13 cellular contexts compared by ENCODE assay signal in the genomic region with DNA sequence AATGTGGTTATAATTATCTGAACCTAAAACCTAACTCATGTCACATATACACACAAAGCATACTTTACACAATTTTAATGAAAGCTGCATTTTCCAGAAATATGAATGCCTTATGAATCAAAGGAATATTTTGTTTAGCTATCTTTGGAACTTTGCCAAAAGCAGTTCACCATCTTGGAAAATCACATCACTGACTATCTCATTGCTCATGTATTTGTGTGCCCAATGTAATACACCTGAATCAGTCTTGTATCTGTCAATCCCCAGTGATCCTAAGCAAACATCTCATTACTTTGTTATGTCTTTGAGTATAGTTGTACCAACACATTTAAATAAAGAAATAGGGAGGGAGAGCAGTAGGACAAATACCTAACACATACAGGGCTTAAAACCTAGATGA. TPM values are rescaled to one million over a fixed set of nuclear protein-coding genes. Genes with fewer than 3 reads are reported as not detected.
DNase-seq lines count a peak whose midpoint lies in the region; ATAC-seq and TF ChIP-seq lines count a peak whose summit lies in the region.
"Had no signal": no experiment of that assay in that cellular context is flagged by ENCODE, and none has a peak within 500 bp of the region (broad histone marks: within the 10 kb centered on the region; RNA-seq: fewer than 3 reads in every experiment).

No MANE protein-coding gene starts in this region.

- H4K20me1 ChIP-seq in PC-9 (ENCODE audit: insufficient read depth), result no peaks in the 10 kb centered on the region

- H3K4me3 ChIP-seq in PC-9 (no peak overlapping the region), upper lobe of left lung (no peak overlapping the region), stomach (no peak overlapping the region)

- no TSS peak for BruUV-seq in PC-9 (replicated peaks; lab: Mats Ljungman, UMichigan)

- H3K4me2 ChIP-seq in PC-9, result peak overlapping the region; percentile 23

- H3K79me2 ChIP-seq in PC-9 (ENCODE audit: low read depth), result no peaks in the 10 kb centered on the region

- POLR2A ChIA-PET in PC-9 (lab: Charles Lee; ENCODE audit: unreplicated experiment) (interaction anchor here (0.7 kb wide), 1 partner anchor 48 kb away, joined by 5 read pairs; no protein-coding TSS in a partner anchor), HEK293T (lab: Yijun Ruan, JAX) (no interaction called here)

- H3K27me3 ChIP-seq in PC-9 (ENCODE audit: insufficient read depth, low read depth) (no peaks in the 10 kb centered on the region), upper lobe of left lung (no peaks in the 10 kb centered on the region), stomach (no peaks in the 10 kb centered on the region)
- H3K27me3 ChIP-seq: BE2C had no signal

- no peaks in the 10 kb centered on the region for H3K9me2 ChIP-seq in PC-9 (ENCODE audit: insufficient read depth)

- H3K9me3 ChIP-seq in PC-9 (ENCODE audit: insufficient read depth, low read depth) (no peaks in the 10 kb centered on the region), upper lobe of left lung (no peaks in the 10 kb centered on the region), stomach (no peaks in the 10 kb centered on the region)
- H3K9me3 ChIP-seq: BE2C had no signal

- CTCF ChIA-PET in PC-9 (lab: Charles Lee), result no interaction called here
- CTCF ChIA-PET in HEK293T (lab: Yijun Ruan, JAX), result no interaction called here

- TF ChIP-seq POLR2A in upper lobe of left lung (IDR thresholded peaks at IDR 0.05) (no peak), stomach (IDR thresholded peaks at IDR 0.05) (no peak)

- H3K36me3 ChIP-seq in PC-9 (ENCODE audit: low read depth) (no peaks in the 10 kb centered on the region), upper lobe of left lung (no peaks in the 10 kb centered on the region), stomach (no peaks in the 10 kb centered on the region)
- H3K36me3 ChIP-seq: BE2C had no signal

- no peak for TF ChIP-seq CTCF in PC-9 (conservative IDR thresholded peaks at IDR 0.05)
- no peak for TF ChIP-seq CTCF in upper lobe of left lung (IDR thresholded peaks at IDR 0.05)
- no peak for TF ChIP-seq CTCF in stomach (IDR thresholded peaks at IDR 0.05)

- ATAC-seq in esophagus mucosa (peak; percentile 62), upper lobe of left lung (ENCODE audit: low FRiP score in 2 of 2) (no peak)

- TF ChIP-seq EP300 in upper lobe of left lung (IDR thresholded peaks at IDR 0.05) (no peak), stomach (IDR thresholded peaks at IDR 0.05) (no peak)

- peak; percentile 16 for DNase-seq in EL
- peak; percentile 54 for DNase-seq in HCEC 1CT
- no peak for DNase-seq in PC-9
- DNase-seq in upper lobe of left lung, result no peak
- no peak for DNase-seq in HEK293T (ENCODE audit: extremely low spot score)
- DNase-seq in stomach, result no peak
- DNase-seq: BE2C; CD4-positive, alpha-beta memory T cell; DMS153; DND-41; GF-D8 had no signal

- H3K27ac ChIP-seq in PC-9, result no peak overlapping the region
- no peak overlapping the region for H3K27ac ChIP-seq in upper lobe of left lung
- no peak overlapping the region for H3K27ac ChIP-seq in stomach
- H3K27ac ChIP-seq: C4-2B had no signal

- intact Hi-C loops in PC-9 (cut with micrococcal nuclease; ENCODE audit: unreplicated experiment), result no loop called here
- intact Hi-C loops in stomach (cut with DNase I; ENCODE audit: low total_unique reads), result no loop called here

- peaks cover 21% of the 10 kb centered on the region for H3K4me1 ChIP-seq in PC-9 (replicated peaks; ENCODE audit: insufficient read depth)
- H3K4me1 ChIP-seq in upper lobe of left lung, result peaks cover 0 to 8% (median 2%) of the 10 kb centered on the region in 4 donors
- H3K4me1 ChIP-seq in stomach, result peaks cover 0 to 8% (median 4%) of the 10 kb centered on the region in 4 donors

- H2AFZ ChIP-seq in PC-9, result no peak overlapping the region

- peaks cover 9% of the 10 kb centered on the region; the same call in 1 of the 2 replicates for H3F3A ChIP-seq in PC-9 (ENCODE audit: insufficient read depth, low read depth)

TF ChIP-seq in HEK293T, 16 proteins besides CTCF, POLR2A, EP300 and RAD21:
- TF ChIP-seq FOXA1 (IDR thresholded peaks at IDR 0.05) (no peak), ELF4 (IDR thresholded peaks at IDR 0.05) (no peak), SP1 (IDR thresholded peaks at IDR 0.05) (no peak), NFRKB (IDR thresholded peaks at IDR 0.05) (no peak), HDGF (IDR thresholded peaks at IDR 0.05; ENCODE audit: borderline replicate concordance) (no peak), LEF1 (IDR thresholded peaks at IDR 0.05; ENCODE audit: borderline replicate concordance) (no peak), CTBP1 (IDR thresholded peaks at IDR 0.05; ENCODE audit: borderline replicate concordance) (no peak), ARNT (IDR thresholded peaks at IDR 0.05) (no peak)
TF ChIP-seq in HEK293T: peak in this region for 0.

RNA-seq across cellular contexts. Expression of a gene that starts 15.6 kb away (rescaled TPM):
- total RNA-seq in PC-9 (2021) (74.8 and 76.9 TPM in 2 replicates), esophagus mucosa (95.3 TPM), upper lobe of left lung (100 to 1,000 TPM in 4 of 6 donors, 10 to 100 TPM in 2; 79.6 to 352 (median 229) TPM), stomach (100 to 1,000 TPM in 3 of 5 donors, 10 to 100 TPM in 2; 15.9 to 154 (median 101) TPM)
- polyA plus RNA-seq in stomach, result 10 to 100 TPM; 35.9 to 92.6 (median 67.2) TPM

Comparison
In these comparisons a context has a peak if more than half of its experiments do, and no peak if none do; other contexts are left out.
1. DNase-seq: peak in EL (single experiment) and HCEC 1CT (single experiment); none in PC-9 (0 of 2), upper lobe of left lung (0 of 2), HEK293T (single experiment) and stomach (single experiment).